In the genomic region with DNA sequence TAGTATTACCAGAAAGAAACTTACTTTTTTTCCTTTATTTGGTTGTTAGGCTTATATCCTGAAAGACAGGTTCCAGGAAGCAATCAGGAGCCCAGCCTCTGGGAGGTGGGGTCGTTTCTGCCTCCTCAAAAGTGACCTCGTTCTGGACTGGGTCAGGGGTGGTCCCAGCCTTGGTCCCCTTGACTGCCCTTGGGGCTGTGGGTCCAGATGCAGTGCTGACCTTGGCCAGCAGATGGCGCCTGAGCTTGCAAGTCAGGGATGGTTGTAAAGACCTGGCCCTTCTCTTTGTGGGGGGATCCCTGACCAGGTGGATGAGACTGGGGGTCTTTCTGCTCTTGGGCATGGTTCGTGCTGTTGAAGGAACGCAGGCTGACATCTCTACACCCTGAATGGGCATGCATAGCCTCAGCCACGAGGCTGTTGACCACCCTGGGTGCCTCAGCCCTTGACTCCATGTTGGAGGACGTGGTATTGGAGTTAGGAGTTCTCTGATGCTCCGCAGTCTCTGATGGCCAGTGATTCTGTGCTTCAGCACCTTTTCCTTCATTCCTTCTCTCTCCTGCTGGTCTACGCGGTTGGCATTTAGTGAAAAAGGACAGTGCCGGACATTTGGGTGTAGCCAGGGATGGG, we compare ENCODE assay signal across 8 cellular contexts.
A peak's percentile ranks its signal among the peaks of the same experiment; 100 is the strongest.
DNase-seq lines count a peak whose midpoint lies in the region; ATAC-seq and TF ChIP-seq lines count a peak whose summit lies in the region.

No MANE protein-coding gene starts in this region.

- peaks cover 9 to 28% (median 23%) of the 10 kb centered on the region in 10 experiments; a peak in 18 of 20 replicates for H3K4me1 ChIP-seq in BLaER1 treated with 17β-estradiol and CSF1 and Interleukin-3, amounts not matched to agents 10 nM and 100 nM
- peaks cover 0 to 5% (median 0%) of the 10 kb centered on the region in 9 donors for H3K4me1 ChIP-seq in heart right ventricle
- no peaks in the 10 kb centered on the region for H3K4me1 ChIP-seq in psoas muscle
- H3K4me1 ChIP-seq in vagina: no peaks in the 10 kb centered on the region

- peaks cover 0 to 39% (median 10%) of the 10 kb centered on the region in 11 experiments; a peak in 10 of 22 replicates for H3K36me3 ChIP-seq in BLaER1 treated with 17β-estradiol and CSF1 and Interleukin-3, amounts not matched to agents 10 nM and 100 nM
- H3K36me3 ChIP-seq in heart right ventricle: peaks cover 0 to 13% (median 0%) of the 10 kb centered on the region in 9 donors
- H3K36me3 ChIP-seq in psoas muscle (ENCODE audit: insufficient read depth in 1 of 2, low read depth in 1 of 2): peaks cover 0 to 9% of the 10 kb centered on the region in 2 donors
- H3K36me3 ChIP-seq in vagina: peaks cover 0 to 7% of the 10 kb centered on the region in 2 donors

- ATAC-seq in SK-N-SH treated with all-trans-retinoic acid at 6 μM for 48 hours: peak; percentile 93
- ATAC-seq in activated naive CD8-positive, alpha-beta T cell treated with anti-CD3 and anti-CD28 coated beads, Interleukin-2, amount 50 U/mL, for 24 hours: peak; percentile 77
- peak; percentile 66 to 84 (median 78) for ATAC-seq in heart right ventricle
- peak; percentile 74 to 80 (median 76) for ATAC-seq in psoas muscle

- TF ChIP-seq CTCF in heart right ventricle (IDR thresholded peaks at IDR 0.05) (peak; percentile 88 to 99 (median 97)), psoas muscle (IDR thresholded peaks at IDR 0.05) (peak; percentile 95), vagina (IDR thresholded peaks at IDR 0.05) (peak; percentile 62 to 77 (median 76))

- no peaks in the 10 kb centered on the region for H4K20me1 ChIP-seq in BLaER1 treated with 17β-estradiol and CSF1 and Interleukin-3, amounts not matched to agents 10 nM and 100 nM

- no peak overlapping the region for H3K9ac ChIP-seq in BLaER1 treated with 17β-estradiol and CSF1 and Interleukin-3, amounts not matched to agents 10 nM and 100 nM

- 59 to 60% methylated on average over 11 of the region's 11 CpGs for WGBS in heart right ventricle, 2 donors
- 57 to 59% (median 58%) methylated on average over 11 of the region's 11 CpGs for WGBS in psoas muscle, 3 donors

- no peak overlapping the region for H3K4me3 Mint-ChIP-seq in activated naive CD8-positive, alpha-beta T cell treated with anti-CD3 and anti-CD28 coated beads, Interleukin-2, amount 50 U/mL, for 24 hours

- H3K27me3 ChIP-seq in BLaER1 treated with 17β-estradiol and CSF1 and Interleukin-3, amounts not matched to agents 10 nM and 100 nM: no peaks in the 10 kb centered on the region
- H3K27me3 ChIP-seq in heart right ventricle: no peaks in the 10 kb centered on the region
- H3K27me3 ChIP-seq in psoas muscle (ENCODE audit: insufficient read depth in 3 of 3, low read length in 2 of 3): no peaks in the 10 kb centered on the region
- no peaks in the 10 kb centered on the region for H3K27me3 ChIP-seq in vagina

- H3K4me1 Mint-ChIP-seq in activated naive CD8-positive, alpha-beta T cell treated with anti-CD3 and anti-CD28 coated beads, Interleukin-2, amount 50 U/mL, for 24 hours: no peaks in the 10 kb centered on the region

- H3K4me3 ChIP-seq in BLaER1 treated with 17β-estradiol and CSF1 and Interleukin-3, amounts not matched to agents 10 nM and 100 nM: no peak overlapping the region
- H3K4me3 ChIP-seq in heart right ventricle (no peak overlapping the region), psoas muscle (no peak overlapping the region), vagina (no peak overlapping the region)

- H3K27ac Mint-ChIP-seq in activated naive CD8-positive, alpha-beta T cell treated with anti-CD3 and anti-CD28 coated beads, Interleukin-2, amount 50 U/mL, for 24 hours: no peak overlapping the region

- no peaks in the 10 kb centered on the region for H3K9me3 Mint-ChIP-seq in activated naive CD8-positive, alpha-beta T cell treated with anti-CD3 and anti-CD28 coated beads, Interleukin-2, amount 50 U/mL, for 24 hours

- TF ChIP-seq POLR2A in vagina (IDR thresholded peaks at IDR 0.05): no peak

- intact Hi-C loops in heart right ventricle (cut with DNase I): loop anchor here in 9 of 10 donors (1.0 to 10.0 kb wide), 9 partner anchors 103 to 733 kb away; no protein-coding TSS in a partner anchor
- intact Hi-C loops in psoas muscle (cut with DNase I): loop anchor here (5.0 to 10.0 kb wide), 3 partner anchors 705 to 833 kb away; no protein-coding TSS in a partner anchor
- intact Hi-C loops in vagina (cut with DNase I): loop anchor here (10.0 kb wide), 1 partner anchor 703 kb away; no protein-coding TSS in a partner anchor

- DNase-seq in GM19238 (ENCODE audit: insufficient read length, low spot score) (peak; percentile 77), HPDE6-E6E7 (ENCODE audit: extremely low spot score) (peak; percentile 67), heart right ventricle (peak; percentile 75 to 82), psoas muscle (peak; percentile 68 to 83), vagina (ENCODE audit: extremely low spot score in 2 of 2) (no peak)
- DNase-seq in activated naive CD8-positive, alpha-beta T cell treated with anti-CD3 and anti-CD28 coated beads, Interleukin-2, amount 50 U/mL, for 24 hours: peak; percentile 85

- peaks cover 9% of the 10 kb centered on the region for H3K36me3 Mint-ChIP-seq in activated naive CD8-positive, alpha-beta T cell treated with anti-CD3 and anti-CD28 coated beads, Interleukin-2, amount 50 U/mL, for 24 hours (ENCODE audit: low read depth)

- H3K9me3 ChIP-seq in BLaER1 treated with 17β-estradiol and CSF1 and Interleukin-3, amounts not matched to agents 10 nM and 100 nM (replicated peaks in 1 of 11): peaks cover 14 to 26% (median 19%) of the 10 kb centered on the region in 11 experiments
- H3K9me3 ChIP-seq in heart right ventricle (peaks cover 0 to 8% (median 0%) of the 10 kb centered on the region in 11 donors), psoas muscle (no peaks in the 10 kb centered on the region), vagina (no peaks in the 10 kb centered on the region)

- H3K27me3 Mint-ChIP-seq in activated naive CD8-positive, alpha-beta T cell treated with anti-CD3 and anti-CD28 coated beads, Interleukin-2, amount 50 U/mL, for 24 hours: no peaks in the 10 kb centered on the region

- no peak overlapping the region for H3K27ac ChIP-seq in BLaER1 treated with 17β-estradiol and CSF1 and Interleukin-3, amounts not matched to agents 10 nM and 100 nM
- no peak overlapping the region for H3K27ac ChIP-seq in heart right ventricle
- H3K27ac ChIP-seq in psoas muscle: no peak overlapping the region
- H3K27ac ChIP-seq in vagina: no peak overlapping the region

- H3K4me2 ChIP-seq in BLaER1 treated with 17β-estradiol and CSF1 and Interleukin-3, amounts not matched to agents 10 nM and 100 nM: peak overlapping the region in 8 of 11 experiments; percentile 13 to 79 (median 64); a peak in 10 of 22 replicates

TF ChIP-seq in SK-N-SH treated with all-trans-retinoic acid at 6 μM for 48 hours, 23 proteins besides CTCF, POLR2A, EP300 and RAD21:
- no peak for TF ChIP-seq RARB (CRISPR knock-in tag; IDR thresholded peaks at IDR 0.05)
- TF ChIP-seq ZFP30 (CRISPR knock-in tag; IDR thresholded peaks at IDR 0.05): no peak
- TF ChIP-seq ESRRG (CRISPR knock-in tag; IDR thresholded peaks at IDR 0.05): no peak
- TF ChIP-seq CSDC2 (CRISPR knock-in tag; IDR thresholded peaks at IDR 0.05): no peak
- no peak for TF ChIP-seq SNAI2 (CRISPR knock-in tag; IDR thresholded peaks at IDR 0.05)
- no peak for TF ChIP-seq GLIS3 (CRISPR knock-in tag; IDR thresholded peaks at IDR 0.05)
- TF ChIP-seq, protein P1, sequence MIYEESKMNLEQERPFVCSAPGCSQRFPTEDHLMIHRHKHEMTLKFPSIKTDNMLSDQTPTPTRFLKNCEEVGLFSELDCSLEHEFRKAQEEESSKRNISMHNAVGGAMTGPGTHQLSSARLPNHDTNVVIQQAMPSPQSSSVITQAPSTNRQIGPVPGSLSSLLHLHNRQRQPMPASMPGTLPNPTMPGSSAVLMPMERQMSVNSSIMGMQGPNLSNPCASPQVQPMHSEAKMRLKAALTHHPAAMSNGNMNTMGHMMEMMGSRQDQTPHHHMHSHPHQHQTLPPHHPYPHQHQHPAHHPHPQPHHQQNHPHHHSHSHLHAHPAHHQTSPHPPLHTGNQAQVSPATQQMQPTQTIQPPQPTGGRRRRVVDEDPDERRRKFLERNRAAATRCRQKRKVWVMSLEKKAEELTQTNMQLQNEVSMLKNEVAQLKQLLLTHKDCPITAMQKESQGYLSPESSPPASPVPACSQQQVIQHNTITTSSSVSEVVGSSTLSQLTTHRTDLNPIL (CRISPR knock-in tag; IDR thresholded peaks at IDR 0.05; ENCODE audit: low read depth): no peak
- no peak for TF ChIP-seq BACH2 (CRISPR knock-in tag; IDR thresholded peaks at IDR 0.05; ENCODE audit: borderline replicate concordance)
- TF ChIP-seq TCF4 (CRISPR knock-in tag; IDR thresholded peaks at IDR 0.05; ENCODE audit: borderline replicate concordance): no peak
- no peak for TF ChIP-seq ARNTL (CRISPR knock-in tag; IDR thresholded peaks at IDR 0.05; ENCODE audit: borderline replicate concordance, low read depth)

Comparison
In these comparisons a context has a peak if more than half of its experiments do, and no peak if none do; other contexts are left out.
1. DNase-seq: peak in GM19238 (single experiment), HPDE6-E6E7 (single experiment), activated naive CD8-positive, alpha-beta T cell treated with anti-CD3 and anti-CD28 coated beads, Interleukin-2, amount 50 U/mL, for 24 hours (single experiment), heart right ventricle (2 of 2) and psoas muscle (2 of 2); none in vagina (0 of 2).
2. Peak in every context shown above with its lines, with median percentiles within 50 percentile points of each other: ATAC-seq and CTCF ChIP-seq.